8 cellular contexts compared by ENCODE assay signal in the genomic region with DNA sequence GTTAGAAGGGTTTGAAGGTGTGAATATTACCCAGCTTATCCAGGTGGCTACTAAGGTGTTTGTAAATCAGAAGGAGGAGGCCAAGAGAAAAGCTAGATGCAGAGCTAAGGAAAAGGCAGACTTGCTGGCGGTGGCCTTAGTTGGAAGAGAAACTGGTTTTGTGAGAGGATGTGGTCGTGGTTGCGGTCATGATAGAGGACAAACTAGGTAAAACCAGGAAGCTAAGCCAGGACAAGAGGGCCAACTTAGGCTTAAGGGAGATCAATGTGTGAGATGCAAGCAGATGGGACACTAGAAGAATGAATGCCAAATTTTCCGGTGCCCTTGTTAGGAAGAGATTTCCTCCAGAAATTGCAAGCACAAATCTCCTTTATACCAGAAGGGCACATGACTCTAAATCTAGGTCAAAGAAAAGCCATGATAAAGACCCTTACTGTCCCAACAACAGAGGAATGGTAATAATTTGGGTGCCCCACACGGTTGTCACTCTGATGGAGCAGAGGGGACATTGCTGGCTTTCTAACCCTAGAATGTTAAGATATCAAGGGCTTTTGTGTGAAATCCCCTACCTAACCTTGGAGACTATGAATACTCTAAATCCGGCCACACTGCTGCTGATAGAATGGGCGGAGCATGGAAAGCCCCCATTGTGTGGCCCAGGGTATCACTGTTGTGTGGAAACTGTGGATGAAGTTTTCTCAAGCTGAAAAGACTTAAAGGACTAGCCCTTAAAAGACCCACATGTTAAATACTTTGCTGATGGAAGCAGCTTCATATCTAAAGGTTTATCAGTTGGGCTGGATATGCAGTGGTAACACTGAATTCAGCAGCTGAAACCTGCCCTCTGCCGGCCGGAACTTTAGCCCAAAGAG. TPM values are rescaled to one million over a fixed set of nuclear protein-coding genes. Genes with fewer than 3 reads are reported as not detected.
DNase-seq lines count a peak whose midpoint lies in the region; ATAC-seq and TF ChIP-seq lines count a peak whose summit lies in the region.

No MANE protein-coding gene starts in this region.

- H3K27ac Mint-ChIP-seq in Caco-2 (ENCODE audit: unreplicated experiment) = no peak overlapping the region

- TF ChIP-seq CTCF in DOHH2 (IDR thresholded peaks at IDR 0.05; ENCODE audit: low read depth, low read length, poor library complexity, severe bottlenecking) = peak; percentile 61
- peak; percentile 54 for TF ChIP-seq CTCF in SU-DHL-6 (IDR thresholded peaks at IDR 0.05; ENCODE audit: insufficient read depth, low read length, poor library complexity, severe bottlenecking)
- TF ChIP-seq CTCF in esophagus squamous epithelium (IDR thresholded peaks at IDR 0.05) = peak in 5 of 6 experiments; percentile 41 to 69 (median 54)
- TF ChIP-seq CTCF in Caco-2 (IDR thresholded peaks at IDR 0.05; ENCODE audit: insufficient read depth in 1 of 2, low read depth in 1 of 2, low read length in 1 of 2, severe bottlenecking in 1 of 2, unreplicated experiment in 1 of 2) = no peak

- H3K4me2 ChIP-seq in DOHH2 (ENCODE audit: low read length) = no peak overlapping the region
- H3K4me2 ChIP-seq in SU-DHL-6 (ENCODE audit: low read depth, low read length, poor library complexity, severe bottlenecking) = no peak overlapping the region

- H3K4me1 ChIP-seq in DOHH2 (ENCODE audit: control insufficient read depth, low read length) (no peaks in the 10 kb centered on the region), esophagus squamous epithelium (peaks cover 0 to 54% (median 0%) of the 10 kb centered on the region in 3 donors), Caco-2 (peaks cover 8% of the 10 kb centered on the region)

- intact Hi-C loops in esophagus squamous epithelium (cut with DNase I) (no loop called here), Caco-2 (cut with micrococcal nuclease; ENCODE audit: unreplicated experiment) (no loop called here)

- BruUV-seq in Caco-2 (replicated peaks; lab: Mats Ljungman, UMichigan) = no TSS peak

- POLR2A ChIA-PET in Caco-2 (lab: Charles Lee) = no interaction called here

- H3K27me3 ChIP-seq in DOHH2 (ENCODE audit: control insufficient read depth, low read length) = no peaks in the 10 kb centered on the region
- no peaks in the 10 kb centered on the region for H3K27me3 ChIP-seq in SU-DHL-6 (ENCODE audit: low read length)
- no peaks in the 10 kb centered on the region for H3K27me3 ChIP-seq in esophagus squamous epithelium
- no peaks in the 10 kb centered on the region for H3K27me3 ChIP-seq in Caco-2 (replicated peaks; ENCODE audit: control insufficient read depth, insufficient read depth, low read length)

- H3K36me3 ChIP-seq in DOHH2 (ENCODE audit: control insufficient read depth, low read length) = no peaks in the 10 kb centered on the region
- no peaks in the 10 kb centered on the region for H3K36me3 ChIP-seq in SU-DHL-6 (ENCODE audit: low read length)
- no peaks in the 10 kb centered on the region for H3K36me3 ChIP-seq in esophagus squamous epithelium
- H3K36me3 ChIP-seq in Caco-2 (ENCODE audit: control insufficient read depth, insufficient read depth, low read length) = no peaks in the 10 kb centered on the region

- no peak overlapping the region for H2AFZ ChIP-seq in SU-DHL-6 (ENCODE audit: low read depth, low read length, severe bottlenecking)

- H3K9me2 ChIP-seq in DOHH2 (replicated peaks; ENCODE audit: control insufficient read depth, low read length) (no peaks in the 10 kb centered on the region), SU-DHL-6 (replicated peaks; ENCODE audit: insufficient read depth, low read length) (no peaks in the 10 kb centered on the region)

- 71 to 76% methylated on average over 8 to 9 of the region's 9 CpGs for WGBS in esophagus squamous epithelium, 2 donors

- H3K9ac ChIP-seq in SU-DHL-6 (ENCODE audit: low read length) = no peak overlapping the region

- H3K79me2 ChIP-seq in DOHH2 (ENCODE audit: control insufficient read depth, low read length) = no peaks in the 10 kb centered on the region
- H3K79me2 ChIP-seq in SU-DHL-6 (ENCODE audit: insufficient read depth, low read length) = no peaks in the 10 kb centered on the region

- H3K4me3 ChIP-seq in DOHH2 (ENCODE audit: low read length) (no peak overlapping the region), SU-DHL-6 (ENCODE audit: insufficient read depth, low read length, poor library complexity, severe bottlenecking) (no peak overlapping the region), esophagus squamous epithelium (no peak overlapping the region), Caco-2 (ENCODE audit: low read depth, low read length) (no peak overlapping the region)

- no peaks in the 10 kb centered on the region for H3K4me1 Mint-ChIP-seq in Caco-2 (ENCODE audit: low read depth, unreplicated experiment)

- TF ChIP-seq POLR2A in esophagus squamous epithelium (IDR thresholded peaks at IDR 0.05) = no peak

- no peak for DNase-seq in esophagus squamous epithelium (lab: John Stamatoyannopoulos, UW)
- DNase-seq in Caco-2 = no peak
- DNase-seq in HuH-7.5 (ENCODE audit: low spot score) = no peak

- CTCF ChIA-PET in Caco-2 (lab: Charles Lee) = interaction anchor here (0.6 kb wide), 1 partner anchor 74 kb away, joined by 3 read pairs; no protein-coding TSS in a partner anchor

- ATAC-seq in GM19035 (IDR thresholded peaks at IDR 0.05; ENCODE audit: unreplicated experiment) = peak; percentile 65
- peak; percentile 64 for ATAC-seq in HG03196 (IDR thresholded peaks at IDR 0.05; ENCODE audit: unreplicated experiment)
- ATAC-seq in activated CD4-positive, CD25-positive, alpha-beta regulatory T cell treated with anti-CD3 and anti-CD28 coated beads, Interleukin-2, amount 50 U/mL, for 24 hours = no peak

- H3K27ac ChIP-seq in DOHH2 (ENCODE audit: low read depth, low read length) (no peak overlapping the region), SU-DHL-6 (ENCODE audit: low read depth, low read length) (no peak overlapping the region), esophagus squamous epithelium (no peak overlapping the region)

- H3K9me3 Mint-ChIP-seq in Caco-2 (ENCODE audit: unreplicated experiment) = peaks cover 67% of the 10 kb centered on the region

- no peaks in the 10 kb centered on the region for H3K27me3 Mint-ChIP-seq in Caco-2 (ENCODE audit: insufficient read depth, unreplicated experiment)

- H3K4me3 Mint-ChIP-seq in Caco-2 (ENCODE audit: unreplicated experiment) = no peak overlapping the region

- no peaks in the 10 kb centered on the region for H3K36me3 Mint-ChIP-seq in Caco-2 (ENCODE audit: insufficient read depth, unreplicated experiment)

- H3F3A ChIP-seq in DOHH2 (ENCODE audit: control insufficient read depth, insufficient read depth) = no peaks in the 10 kb centered on the region
- H3F3A ChIP-seq in SU-DHL-6 (ENCODE audit: insufficient read depth) = no peaks in the 10 kb centered on the region

- H3K9me3 ChIP-seq in DOHH2 (ENCODE audit: control insufficient read depth, insufficient read depth, low read length) (peaks cover 10% of the 10 kb centered on the region; the same call in 1 of the 2 replicates), SU-DHL-6 (ENCODE audit: insufficient read depth, low read length) (peaks cover 15% of the 10 kb centered on the region; the same call in 1 of the 2 replicates), esophagus squamous epithelium (no peaks in the 10 kb centered on the region), Caco-2 (peaks cover 26% of the 10 kb centered on the region)

- H4K20me1 ChIP-seq in DOHH2 (ENCODE audit: control insufficient read depth, insufficient read depth, low read depth, low read length) = no peaks in the 10 kb centered on the region
- H4K20me1 ChIP-seq in SU-DHL-6 (ENCODE audit: low read depth, low read length) = no peaks in the 10 kb centered on the region

RNA-seq across cellular contexts. Expression of gene IL22RA2, which starts 7.8 kb away (rescaled TPM):
- not detected for total RNA-seq in esophagus squamous epithelium
- not detected in 2 replicates for total RNA-seq in Caco-2 (2022)

RNA-seq across cellular contexts. Expression of gene IFNGR1, which starts 53.6 kb away (rescaled TPM):
- total RNA-seq in esophagus squamous epithelium (10 to 100 TPM; 33.8 to 96.8 (median 84.8) TPM), Caco-2 (2022) (56.9 and 58.0 TPM in 2 replicates)

Comparison
In these comparisons a context has a peak if more than half of its experiments do, and no peak if none do; other contexts are left out.
1. CTCF ChIP-seq: peak in DOHH2 (single experiment), SU-DHL-6 (single experiment) and esophagus squamous epithelium (5 of 6); none in Caco-2 (0 of 2).
2. ATAC-seq: peak in GM19035 (single experiment) and HG03196 (single experiment); none in activated CD4-positive, CD25-positive, alpha-beta regulatory T cell treated with anti-CD3 and anti-CD28 coated beads, Interleukin-2, amount 50 U/mL, for 24 hours (0 of 2).